Comparison of ENCODE assay signal across 8 cellular contexts in the genomic region with DNA sequence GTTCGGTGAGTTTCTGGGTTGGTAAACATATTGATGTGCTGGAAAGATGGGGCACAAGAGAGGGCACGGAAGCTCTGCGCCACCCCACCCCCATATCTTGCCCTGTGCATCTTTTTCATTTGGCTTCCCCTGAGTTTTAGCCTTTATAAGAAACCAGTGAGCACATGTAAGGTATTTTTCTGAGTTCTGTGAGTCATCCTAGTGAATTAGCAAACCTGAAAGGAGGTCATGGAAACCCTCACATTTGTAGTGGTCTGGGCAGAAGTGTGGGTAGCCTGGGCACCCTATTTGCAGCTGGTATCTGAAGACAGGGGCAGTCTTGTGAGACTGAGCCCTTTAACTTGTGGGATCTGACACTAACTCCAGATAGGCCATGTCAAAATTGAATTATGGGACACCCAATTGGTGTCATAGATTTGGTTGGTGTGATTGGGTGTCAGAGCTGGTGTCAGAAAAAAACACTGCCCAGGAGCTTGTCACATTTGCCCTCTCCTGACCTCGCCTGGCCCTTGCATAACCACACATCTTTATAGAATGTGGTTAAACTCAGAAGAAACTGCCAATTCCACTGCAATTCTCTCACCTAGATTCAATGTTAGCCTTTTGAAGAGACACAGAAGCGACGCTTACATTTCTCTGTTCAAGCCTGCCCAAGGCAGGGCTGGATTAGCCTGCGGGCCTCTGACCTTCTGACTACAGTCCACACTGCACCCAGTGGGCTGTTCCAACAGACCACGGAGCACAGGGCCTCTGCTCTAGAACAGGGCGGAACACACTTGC.
DNase-seq lines count a peak whose midpoint lies in the region; ATAC-seq lines count a peak whose summit lies in the region.

No MANE protein-coding gene starts in this region.

- ATAC-seq in GM19468 (IDR thresholded peaks at IDR 0.05; ENCODE audit: extremely low read depth, unreplicated experiment) (peak; percentile 11), HG02678 (IDR thresholded peaks at IDR 0.05; ENCODE audit: unreplicated experiment) (no peak)

- DNase-seq in T-helper 2 cell: peak in 3 of 5 experiments; percentile 58 to 93 (median 65)
- peak; percentile 32 for DNase-seq in astrocyte of the hippocampus (ENCODE audit: low read depth, low spot score)
- DNase-seq in stimulated activated CD4-positive, alpha-beta T cell treated with anti-CD3 and anti-CD28 coated beads, Interleukin-4, amount 100 ng/mL, for 24 hours: peak; percentile 82
- no peak for DNase-seq in effector CD8-positive, alpha-beta T cell (lab: John Stamatoyannopoulos, UW)
- no peak for DNase-seq in AG08396 (ENCODE audit: low spot score)
- DNase-seq in DMS53 (lab: John Stamatoyannopoulos, UW): no peak

Comparison
In these comparisons a context has a peak if more than half of its experiments do, and no peak if none do; other contexts are left out.
1. DNase-seq: peak in T-helper 2 cell (3 of 5), astrocyte of the hippocampus (single experiment) and stimulated activated CD4-positive, alpha-beta T cell treated with anti-CD3 and anti-CD28 coated beads, Interleukin-4, amount 100 ng/mL, for 24 hours (single experiment); none in effector CD8-positive, alpha-beta T cell (single experiment), AG08396 (single experiment) and DMS53 (single experiment).